8 cellular contexts compared by ENCODE assay signal in genomic region chr1:247448107-247448778, GRCh38. TPM values are rescaled to one million over a fixed set of nuclear protein-coding genes. Genes with fewer than 3 reads are reported as not detected.
DNase-seq lines count a peak whose midpoint lies in the region; ATAC-seq, FAIRE-seq and TF ChIP-seq lines count a peak whose summit lies in the region.

No MANE protein-coding gene starts in this region.

- TF ChIP-seq CTCF in right atrium auricular region (IDR thresholded peaks at IDR 0.05) (no peak), pancreas (IDR thresholded peaks at IDR 0.05) (no peak)

- ATAC-seq in pancreas = peak; percentile 89 to 97 (median 94)
- no peak for ATAC-seq in GM21423 (IDR thresholded peaks at IDR 0.05; ENCODE audit: unreplicated experiment)

- FAIRE-seq in G401.6 (lab: Jason Lieb, UNC) (peak; percentile 11), pancreas (lab: Jason Lieb, UNC) (no peak)

- H3K27me3 ChIP-seq in right atrium auricular region = no peaks in the 10 kb centered on the region
- no peaks in the 10 kb centered on the region for H3K27me3 ChIP-seq in pancreas

- H3K27ac ChIP-seq in right atrium auricular region (peak overlapping the region; percentile 17 to 39), pancreas (no peak overlapping the region)

- H3K4me3 ChIP-seq in right atrium auricular region (peak overlapping the region; percentile 46 to 51), pancreas (peak overlapping the region; percentile 13 to 40 (median 30))

- H3K4me1 ChIP-seq in right atrium auricular region (no peaks in the 10 kb centered on the region), pancreas (peaks cover 0 to 3% (median 0%) of the 10 kb centered on the region in 3 donors)

- H3K9me3 ChIP-seq in right atrium auricular region = no peaks in the 10 kb centered on the region
- no peaks in the 10 kb centered on the region for H3K9me3 ChIP-seq in pancreas

- DNase-seq in NCI-H2171 (lab: John Stamatoyannopoulos, UW) (peak; percentile 67), amniotic epithelial cell (ENCODE audit: low read depth) (peak; percentile 62), right atrium auricular region (ENCODE audit: low spot score) (no peak), pancreas (peak in 5 of 6 donors; percentile 42 to 82 (median 52)), SIG-M5 (lab: John Stamatoyannopoulos, UW) (no peak)
- no peak for DNase-seq in activated CD8-positive, alpha-beta memory T cell treated with anti-CD3 and anti-CD28 coated beads for 24 hours

- intact Hi-C loops in pancreas (cut with DNase I) = no loop called here

- H3K36me3 ChIP-seq in right atrium auricular region (no peaks in the 10 kb centered on the region), pancreas (no peaks in the 10 kb centered on the region)

- 5 to 8% methylated on average over 31 of the region's 31 CpGs for WGBS in pancreas, 2 donors

RNA-seq across cellular contexts. Expression of gene OR2B11, which starts 9.7 kb away (rescaled TPM):
- total RNA-seq in right atrium auricular region (not detected), pancreas (not detected)
- polyA plus RNA-seq in pancreas = not detected

RNA-seq across cellular contexts. Expression of gene NLRP3, which starts 32.3 kb away (rescaled TPM):
- total RNA-seq in right atrium auricular region (1 to 10 TPM; 1.0 to 1.3 TPM), pancreas (1 to 10 TPM in 2 of 6 donors, under 1 TPM in 4; 0.09 to 3.8 (median 0.68) TPM)
- under 1 TPM; 0.19 to 0.38 TPM for polyA plus RNA-seq in pancreas

Comparison
In these comparisons a context has a peak if more than half of its experiments do, and no peak if none do; other contexts are left out.
1. DNase-seq: peak in NCI-H2171 (single experiment), amniotic epithelial cell (single experiment) and pancreas (5 of 6); none in right atrium auricular region (single experiment), activated CD8-positive, alpha-beta memory T cell treated with anti-CD3 and anti-CD28 coated beads for 24 hours (single experiment) and SIG-M5 (single experiment).
2. H3K27ac ChIP-seq: peak in right atrium auricular region (2 of 2); none in pancreas (0 of 4).